In the genomic region with DNA sequence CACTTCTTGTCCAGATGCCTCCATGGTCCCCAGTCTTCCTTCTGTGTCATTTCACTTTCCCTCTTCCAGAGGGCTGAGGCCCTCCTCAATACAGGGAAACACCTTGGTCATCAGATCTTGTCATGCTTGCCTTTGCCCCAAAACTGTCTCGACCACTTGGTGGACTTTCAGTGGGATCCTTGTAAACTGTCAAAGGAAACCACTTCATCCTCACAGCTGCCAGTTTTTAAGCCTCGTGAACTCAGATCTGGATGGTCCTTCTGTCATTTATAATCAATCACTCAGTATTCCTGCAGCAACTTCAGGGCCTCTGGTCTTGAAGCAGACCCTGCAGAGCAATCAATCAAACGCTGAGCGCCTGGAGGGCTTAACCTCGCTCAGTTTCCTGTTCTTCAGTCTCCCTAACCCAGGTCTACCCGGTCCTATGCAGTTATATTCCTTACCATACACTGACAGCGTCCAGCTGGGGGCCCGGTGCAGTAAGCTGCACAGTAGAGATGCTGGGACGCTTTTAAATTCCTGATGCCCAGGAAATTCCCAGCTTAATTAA, we compare ENCODE assay signal across 22 cellular contexts.
DNase-seq lines count a peak whose midpoint lies in the region; ATAC-seq and TF ChIP-seq lines count a peak whose summit lies in the region.
"Had no signal": no experiment of that assay in that cellular context is flagged by ENCODE, and none has a peak within 500 bp of the region (broad histone marks: within the 10 kb centered on the region; RNA-seq: fewer than 3 reads in every experiment).

No MANE protein-coding gene starts in this region.

- H3K9me3 ChIP-seq in BE2C (no peaks in the 10 kb centered on the region), gastroesophageal sphincter (no peaks in the 10 kb centered on the region), sigmoid colon (no peaks in the 10 kb centered on the region)
- H3K9me3 ChIP-seq: thyroid gland had no signal

- no peak for TF ChIP-seq POLR2A in gastroesophageal sphincter (IDR thresholded peaks at IDR 0.05)
- TF ChIP-seq POLR2A in sigmoid colon (IDR thresholded peaks at IDR 0.05), result no peak

- TF ChIP-seq EP300 in gastroesophageal sphincter (IDR thresholded peaks at IDR 0.05) (no peak), sigmoid colon (IDR thresholded peaks at IDR 0.05) (no peak)

- H3K4me1 ChIP-seq in BE2C, result peaks cover 30% of the 10 kb centered on the region
- peaks cover 0 to 43% (median 8%) of the 10 kb centered on the region in 3 donors for H3K4me1 ChIP-seq in gastroesophageal sphincter
- H3K4me1 ChIP-seq in sigmoid colon, result peaks cover 0 to 40% (median 38%) of the 10 kb centered on the region in 4 donors
- H3K4me1 ChIP-seq: parathyroid adenoma had no signal

- DNase-seq in BE2C, result peak; percentile 38
- DNase-seq in NCI-H82 (lab: John Stamatoyannopoulos, UW), result peak; percentile 81
- no peak for DNase-seq in sigmoid colon
- DNase-seq in activated CD8-positive, alpha-beta memory T cell treated with anti-CD3 and anti-CD28 coated beads, Interleukin-2, amount 50 U/mL, for 4 hours, result no peak
- no peak for DNase-seq in Kasumi-1 (lab: John Stamatoyannopoulos, UW)
- DNase-seq in activated T-cell treated with anti-CD3 and anti-CD28 coated beads, Interleukin-2, amount 50 U/mL, for 1 hour, result no peak
- DNase-seq: activated CD8-positive, alpha-beta T cell treated with anti-CD3 and anti-CD28 coated beads, Interleukin-2, amount 10 ng/mL, durations not matched to agents 7 days and 5 days; activated T-cell treated with anti-CD3 and anti-CD28 coated beads, Interleukin-2, amount 50 U/mL, for 72 hours; brain microvascular endothelial cell; CD8-positive, alpha-beta memory T cell; DMS53; H7; Karpas-422; naive B cell; NCI-H1092 treated with DMSO at 0.1 percent for 48 hours; NCI-H69; OCI-M1; SIG-M5; thyroid gland had no signal

- ATAC-seq in gastroesophageal sphincter (no peak), GM18873 (IDR thresholded peaks at IDR 0.05; ENCODE audit: low FRiP score, unreplicated experiment) (no peak)
- ATAC-seq: activated CD8-positive, alpha-beta T cell treated with anti-CD3 and anti-CD28 coated beads, Interleukin-2, amount 10 ng/mL, durations not matched to agents 7 days and 5 days; activated T-cell treated with anti-CD3 and anti-CD28 coated beads, Interleukin-2, amount 50 U/mL, for 72 hours had no signal

- intact Hi-C loops in sigmoid colon (cut with DNase I), result loop anchor here (5.0 to 10.0 kb wide), 4 partner anchors 73 to 515 kb away; partner anchors contain the start of genes GOLPH3 and MTMR12

- no peak overlapping the region for H3K4me3 ChIP-seq in BE2C (ENCODE audit: low read depth, low read length)
- no peak overlapping the region for H3K4me3 ChIP-seq in gastroesophageal sphincter
- H3K4me3 ChIP-seq in sigmoid colon, result no peak overlapping the region
- H3K4me3 ChIP-seq: thyroid gland had no signal

- H3K27me3 ChIP-seq in BE2C (no peaks in the 10 kb centered on the region), gastroesophageal sphincter (no peaks in the 10 kb centered on the region), sigmoid colon (no peaks in the 10 kb centered on the region)
- H3K27me3 ChIP-seq: brain microvascular endothelial cell, thyroid gland had no signal

- 40 to 57% methylated on average over 1 to 8 of the region's 9 CpGs for WGBS in gastroesophageal sphincter (ENCODE audit: low coverage in 1 of 2), 2 donors
- WGBS in sigmoid colon, 2 donors, result 81 to 90% methylated on average over 9 of the region's 9 CpGs

- peak overlapping the region in 3 of 4 donors; percentile 26 to 51 (median 47) for H3K27ac ChIP-seq in gastroesophageal sphincter
- peak overlapping the region in 3 of 4 donors; percentile 56 to 75 (median 63) for H3K27ac ChIP-seq in sigmoid colon
- H3K27ac ChIP-seq: brain microvascular endothelial cell, parathyroid adenoma, thyroid gland had no signal

- H3K36me3 ChIP-seq in BE2C (peaks cover 31% of the 10 kb centered on the region), gastroesophageal sphincter (peaks cover 3 to 69% of the 10 kb centered on the region in 2 donors), sigmoid colon (peaks cover 5 to 56% (median 29%) of the 10 kb centered on the region in 4 donors)

- TF ChIP-seq CTCF in BE2C (IDR thresholded peaks at IDR 0.05; ENCODE audit: low read depth, low read length) (no peak), gastroesophageal sphincter (IDR thresholded peaks at IDR 0.05) (no peak), sigmoid colon (IDR thresholded peaks at IDR 0.05) (no peak)

Comparison
In these comparisons a context has a peak if more than half of its experiments do, and no peak if none do; other contexts are left out.
1. DNase-seq: peak in BE2C (single experiment) and NCI-H82 (single experiment); none in sigmoid colon (single experiment), activated CD8-positive, alpha-beta memory T cell treated with anti-CD3 and anti-CD28 coated beads, Interleukin-2, amount 50 U/mL, for 4 hours (single experiment), Kasumi-1 (0 of 2) and activated T-cell treated with anti-CD3 and anti-CD28 coated beads, Interleukin-2, amount 50 U/mL, for 1 hour (single experiment).